In genomic region chr5:133290669-133291235, GRCh38 we compare ENCODE assay signal across 23 cellular contexts.
DNase-seq lines count a peak whose midpoint lies in the region; ATAC-seq and TF ChIP-seq lines count a peak whose summit lies in the region.
"Had no signal": no experiment of that assay in that cellular context is flagged by ENCODE, and none has a peak within 500 bp of the region (broad histone marks: within the 10 kb centered on the region; RNA-seq: fewer than 3 reads in every experiment).

No MANE protein-coding gene starts in this region.

- H3K27me3 ChIP-seq in foreskin keratinocyte = no peaks in the 10 kb centered on the region
- H3K27me3 ChIP-seq in upper lobe of right lung = no peaks in the 10 kb centered on the region
- H3K27me3 ChIP-seq in CD4-positive, alpha-beta memory T cell (ENCODE audit: insufficient read depth, low read length) = no peaks in the 10 kb centered on the region
- H3K27me3 ChIP-seq: MG63, vagina had no signal

- H3K36me3 ChIP-seq in upper lobe of right lung = no peaks in the 10 kb centered on the region
- no peaks in the 10 kb centered on the region for H3K36me3 ChIP-seq in CD4-positive, alpha-beta memory T cell (ENCODE audit: insufficient read depth, low read length)
- H3K36me3 ChIP-seq: left ventricle myocardium inferior, MG63, vagina had no signal

- POLR2A ChIA-PET in activated CD4-positive, alpha-beta T cell treated with anti-CD3 and anti-CD28 coated beads for 36 hours (lab: Charles Lee) = no interaction called here
- POLR2A ChIA-PET in CD4-positive, alpha-beta memory T cell (lab: Charles Lee; ENCODE audit: partially characterized antibody) = no interaction called here

- H3K4me1 ChIP-seq in foreskin keratinocyte (peaks cover 19% of the 10 kb centered on the region), upper lobe of right lung (no peaks in the 10 kb centered on the region)
- no peaks in the 10 kb centered on the region for H3K4me1 ChIP-seq in CD4-positive, alpha-beta memory T cell (ENCODE audit: insufficient read depth, low read length)
- H3K4me1 ChIP-seq: vagina had no signal

- no peak overlapping the region for H3K4me3 ChIP-seq in upper lobe of right lung
- H3K4me3 ChIP-seq in CD4-positive, alpha-beta memory T cell (ENCODE audit: low read length in 2 of 2) = no peak overlapping the region
- H3K4me3 ChIP-seq: left ventricle myocardium inferior, MG63, SK-N-MC, vagina had no signal

- no peaks in the 10 kb centered on the region for H3K4me1 Mint-ChIP-seq in activated CD4-positive, alpha-beta T cell treated with anti-CD3 and anti-CD28 coated beads for 36 hours
- H3K4me1 Mint-ChIP-seq in CD4-positive, alpha-beta memory T cell = no peaks in the 10 kb centered on the region
- H3K4me1 Mint-ChIP-seq: activated CD4-positive, alpha-beta T cell treated with anti-CD3 and anti-CD28 coated beads, Interleukin-2, amount 10 ng/mL, durations not matched to agents 24 days and 14 days; naive thymus-derived CD4-positive, alpha-beta T cell had no signal

- intact Hi-C loops in activated CD4-positive, alpha-beta T cell treated with anti-CD3 and anti-CD28 coated beads for 36 hours (cut with DNase I, micrococcal nuclease) = no loop called here
- intact Hi-C loops in upper lobe of right lung (cut with DNase I) = no loop called here
- intact Hi-C loops in CD4-positive, alpha-beta memory T cell (cut with micrococcal nuclease) = no loop called here

- H3K9me3 ChIP-seq in upper lobe of right lung = no peaks in the 10 kb centered on the region
- H3K9me3 ChIP-seq in CD4-positive, alpha-beta memory T cell (ENCODE audit: control insufficient read depth in 1 of 2, low read length in 2 of 2) = no peaks in the 10 kb centered on the region
- H3K9me3 ChIP-seq: left ventricle myocardium inferior, MG63, vagina had no signal

- H3K27ac ChIP-seq in foreskin keratinocyte = peak overlapping the region; percentile 38
- no peak overlapping the region for H3K27ac ChIP-seq in upper lobe of right lung
- no peak overlapping the region for H3K27ac ChIP-seq in CD4-positive, alpha-beta memory T cell (ENCODE audit: low read depth, low read length)
- H3K27ac ChIP-seq: left ventricle myocardium inferior, SK-N-MC, vagina had no signal

- no peaks in the 10 kb centered on the region for H3K27me3 Mint-ChIP-seq in activated CD4-positive, alpha-beta T cell treated with anti-CD3 and anti-CD28 coated beads for 36 hours
- H3K27me3 Mint-ChIP-seq in CD4-positive, alpha-beta memory T cell = no peaks in the 10 kb centered on the region
- H3K27me3 Mint-ChIP-seq: activated CD4-positive, alpha-beta T cell treated with anti-CD3 and anti-CD28 coated beads, Interleukin-2, amount 10 ng/mL, durations not matched to agents 24 days and 14 days; naive thymus-derived CD4-positive, alpha-beta T cell had no signal

- CTCF ChIA-PET in activated CD4-positive, alpha-beta T cell treated with anti-CD3 and anti-CD28 coated beads for 36 hours (lab: Charles Lee) = no interaction called here
- CTCF ChIA-PET in CD4-positive, alpha-beta memory T cell (lab: Charles Lee; ENCODE audit: partially characterized antibody) = interaction anchor here (1.3 kb wide), 1 partner anchor 179 kb away, joined by 4 read pairs; no protein-coding TSS in a partner anchor

- H3K9me3 Mint-ChIP-seq in activated CD4-positive, alpha-beta T cell treated with anti-CD3 and anti-CD28 coated beads for 36 hours (ENCODE audit: low read depth) = no peaks in the 10 kb centered on the region
- no peaks in the 10 kb centered on the region for H3K9me3 Mint-ChIP-seq in CD4-positive, alpha-beta memory T cell
- H3K9me3 Mint-ChIP-seq: activated CD4-positive, alpha-beta T cell treated with anti-CD3 and anti-CD28 coated beads, Interleukin-2, amount 10 ng/mL, durations not matched to agents 24 days and 14 days; activated naive CD4-positive, alpha-beta T cell treated with anti-CD3 and anti-CD28 coated beads for 36 hours; activated T-cell treated with anti-CD3 and anti-CD28 coated beads, Interleukin-2, amount 50 U/mL, for 72 hours; mesothelial cell of epicardium; naive thymus-derived CD4-positive, alpha-beta T cell had no signal

- no peak for DNase-seq in activated CD4-positive, alpha-beta T cell treated with anti-CD3 and anti-CD28 coated beads for 36 hours
- no peak for DNase-seq in activated CD4-positive, alpha-beta T cell treated with anti-CD3 and anti-CD28 coated beads, Interleukin-2, amount 50 U/mL, for 4 hours
- DNase-seq in NCI-H82 treated with DMSO at 0.1 percent for 48 hours (lab: John Stamatoyannopoulos, UW; ENCODE audit: unreplicated experiment) = peak; percentile 17
- DNase-seq in foreskin keratinocyte = no peak
- no peak for DNase-seq in upper lobe of right lung
- no peak for DNase-seq in Ammon's horn (ENCODE audit: low spot score)
- DNase-seq in CD4-positive, alpha-beta memory T cell = no peak
- DNase-seq: activated CD4-positive, alpha-beta T cell treated with anti-CD3 and anti-CD28 coated beads, Interleukin-2, amount 10 ng/mL, durations not matched to agents 24 days and 14 days; activated naive CD4-positive, alpha-beta T cell treated with anti-CD3 and anti-CD28 coated beads for 36 hours; activated T-cell treated with anti-CD3 and anti-CD28 coated beads, Interleukin-2, amount 50 U/mL, for 72 hours; amniotic stem cell; effector memory CD4-positive, alpha-beta T cell; foreskin melanocyte; KBM-7; left ventricle myocardium inferior; MG63; naive thymus-derived CD4-positive, alpha-beta T cell; NCI-H1694 treated with DMSO at 0.1 percent for 48 hours; T-helper 17 cell had no signal

- H3K27ac Mint-ChIP-seq in activated CD4-positive, alpha-beta T cell treated with anti-CD3 and anti-CD28 coated beads for 36 hours = peak overlapping the region; percentile 33
- peak overlapping the region in 1 of 7 donors; percentile 18 for H3K27ac Mint-ChIP-seq in CD4-positive, alpha-beta memory T cell
- H3K27ac Mint-ChIP-seq: activated CD4-positive, alpha-beta T cell treated with anti-CD3 and anti-CD28 coated beads, Interleukin-2, amount 10 ng/mL, durations not matched to agents 24 days and 14 days; activated naive CD4-positive, alpha-beta T cell treated with anti-CD3 and anti-CD28 coated beads for 36 hours; activated T-cell treated with anti-CD3 and anti-CD28 coated beads, Interleukin-2, amount 50 U/mL, for 72 hours; mesothelial cell of epicardium; naive thymus-derived CD4-positive, alpha-beta T cell; T-helper 17 cell had no signal

- H3K4me3 Mint-ChIP-seq in activated CD4-positive, alpha-beta T cell treated with anti-CD3 and anti-CD28 coated beads for 36 hours = no peak overlapping the region
- no peak overlapping the region for H3K4me3 Mint-ChIP-seq in CD4-positive, alpha-beta memory T cell
- H3K4me3 Mint-ChIP-seq: activated CD4-positive, alpha-beta T cell treated with anti-CD3 and anti-CD28 coated beads, Interleukin-2, amount 10 ng/mL, durations not matched to agents 24 days and 14 days; activated naive CD4-positive, alpha-beta T cell treated with anti-CD3 and anti-CD28 coated beads for 36 hours; activated T-cell treated with anti-CD3 and anti-CD28 coated beads, Interleukin-2, amount 50 U/mL, for 72 hours; mesothelial cell of epicardium; naive thymus-derived CD4-positive, alpha-beta T cell; T-helper 17 cell had no signal

- no peaks in the 10 kb centered on the region for H3K36me3 Mint-ChIP-seq in activated CD4-positive, alpha-beta T cell treated with anti-CD3 and anti-CD28 coated beads for 36 hours (ENCODE audit: low read depth)
- no peaks in the 10 kb centered on the region for H3K36me3 Mint-ChIP-seq in CD4-positive, alpha-beta memory T cell
- H3K36me3 Mint-ChIP-seq: mesothelial cell of epicardium; naive thymus-derived CD4-positive, alpha-beta T cell had no signal

- no peak for TF ChIP-seq CTCF in foreskin keratinocyte (conservative IDR thresholded peaks at IDR 0.05)
- no peak for TF ChIP-seq CTCF in upper lobe of right lung (IDR thresholded peaks at IDR 0.05)

- no peak for ATAC-seq in activated CD4-positive, alpha-beta T cell treated with anti-CD3 and anti-CD28 coated beads for 36 hours
- ATAC-seq in foreskin keratinocyte (no peak), upper lobe of right lung (peak; percentile 17), GM18520 (IDR thresholded peaks at IDR 0.05; ENCODE audit: unreplicated experiment) (no peak)
- ATAC-seq: activated T-cell treated with anti-CD3 and anti-CD28 coated beads, Interleukin-2, amount 50 U/mL, for 72 hours; naive thymus-derived CD4-positive, alpha-beta T cell; T-helper 17 cell had no signal
